Comparison of ENCODE assay signal across 17 cellular contexts in the genomic region with DNA sequence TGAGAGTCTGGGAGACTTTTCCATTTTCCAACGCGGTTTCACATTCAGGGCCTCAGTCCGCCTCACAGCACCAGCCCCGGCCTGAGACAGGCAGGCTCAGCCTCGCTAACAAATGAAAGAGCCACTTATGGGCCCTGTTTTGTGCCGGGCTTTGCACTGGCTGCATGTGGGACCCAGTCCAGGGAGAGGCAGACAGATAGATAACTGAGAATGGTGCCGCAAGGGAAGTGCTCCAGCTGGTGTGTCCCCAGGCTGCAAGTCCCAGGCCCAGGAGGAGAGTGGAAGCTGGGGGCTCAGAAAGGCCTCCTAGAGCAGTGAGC. TPM values are rescaled to one million over a fixed set of nuclear protein-coding genes. Genes with fewer than 3 reads are reported as not detected.
DNase-seq lines count a peak whose midpoint lies in the region; ATAC-seq and TF ChIP-seq lines count a peak whose summit lies in the region.
"Had no signal": no experiment of that assay in that cellular context is flagged by ENCODE, and none has a peak within 500 bp of the region (broad histone marks: within the 10 kb centered on the region; RNA-seq: fewer than 3 reads in every experiment).

No MANE protein-coding gene starts in this region.

- CTCF ChIA-PET in HEK293 (lab: Yijun Ruan, JAX) (interaction anchor here (0.9 to 1.0 kb wide), 2 partner anchors 27 to 97 kb away, joined by 3 to 4 read pairs; no protein-coding TSS in a partner anchor), PC-3 (lab: Charles Lee) (no interaction called here)

- intact Hi-C loops in sciatic nerve (cut with DNase I) = no loop called here
- intact Hi-C loops in PC-3 (cut with micrococcal nuclease) = no loop called here

- H3K36me3 ChIP-seq in HEK293 (ENCODE audit: control insufficient read depth in 2 of 2, insufficient read depth in 1 of 2, low read length in 2 of 2) = no peaks in the 10 kb centered on the region
- H3K36me3 ChIP-seq in PC-3 (ENCODE audit: low read depth, low read length) = no peaks in the 10 kb centered on the region
- H3K36me3 ChIP-seq: adrenal gland, BE2C, SJCRH30 had no signal

- H3K4me1 ChIP-seq in HEK293 (ENCODE audit: control insufficient read depth, insufficient read depth, low read length) (no peaks in the 10 kb centered on the region), PC-3 (ENCODE audit: insufficient read depth, low read length) (no peaks in the 10 kb centered on the region)
- H3K4me1 ChIP-seq: adrenal gland, SJCRH30 had no signal

- DNase-seq in iPS-NIHi11 (ENCODE audit: low spot score) (peak; percentile 5), sciatic nerve (ENCODE audit: low spot score) (peak; percentile 30), PC-3 (no peak)
- DNase-seq: activated CD4-positive, alpha-beta T cell treated with anti-CD3 and anti-CD28 coated beads, Interleukin-2, amount 50 U/mL, for 4 hours; BE2C; MV-4-11; NCI-H2227 treated with DMSO at 0.1 percent for 48 hours; stimulated activated CD4-positive, alpha-beta T cell treated with anti-CD3 and anti-CD28 coated beads, Interleukin-4, amount 100 ng/mL, for 24 hours; T1000 had no signal

- H3K79me2 ChIP-seq in PC-3 (ENCODE audit: low read length) = no peaks in the 10 kb centered on the region

- TF ChIP-seq CTCF in HEK293 (tag by site-specific recombination; IDR thresholded peaks at IDR 0.05) = no peak
- no peak for TF ChIP-seq CTCF in PC-3 (conservative IDR thresholded peaks at IDR 0.05; ENCODE audit: low read depth, low read length)

- H4K20me1 ChIP-seq in PC-3 (ENCODE audit: low read length) = no peaks in the 10 kb centered on the region

- H3K27me3 ChIP-seq in PC-3 (ENCODE audit: low read length) = no peaks in the 10 kb centered on the region
- H3K27me3 ChIP-seq: BE2C, SJCRH30 had no signal

- H3K27ac ChIP-seq in HEK293 (ENCODE audit: extremely low read depth, low read depth, low read length) (peak overlapping the region; percentile 8; the same call in 1 of the 2 replicates), cingulate gyrus (ENCODE audit: low read depth, low read length) (peak overlapping the region; percentile 47), PC-3 (ENCODE audit: low read length) (no peak overlapping the region)
- H3K27ac ChIP-seq: adrenal gland, SJCRH30 had no signal

- ATAC-seq in sciatic nerve = no peak
- no peak for ATAC-seq in PC-3
- no peak for ATAC-seq in GM18502 (IDR thresholded peaks at IDR 0.05; ENCODE audit: poor library complexity, unreplicated experiment)
- ATAC-seq in HG03108 (IDR thresholded peaks at IDR 0.05; ENCODE audit: unreplicated experiment) = no peak
- ATAC-seq: naive thymus-derived CD4-positive, alpha-beta T cell had no signal

- BruUV-seq in PC-3 (replicated peaks; lab: Mats Ljungman, UMichigan) = no TSS peak

- H3K4me3 ChIP-seq in HEK293 (ENCODE audit: low read depth, low read length) (no peak overlapping the region), PC-3 (ENCODE audit: low read length) (no peak overlapping the region)
- H3K4me3 ChIP-seq: adrenal gland, SJCRH30 had no signal

- POLR2A ChIA-PET in HEK293 (lab: Yijun Ruan, JAX) (no interaction called here), PC-3 (lab: Charles Lee; ENCODE audit: unreplicated experiment) (no interaction called here)

- H2AFZ ChIP-seq in PC-3 (ENCODE audit: low read length) = no peak overlapping the region

- H3F3A ChIP-seq in PC-3 (ENCODE audit: low read length, unreplicated experiment) = no peaks in the 10 kb centered on the region

- no peaks in the 10 kb centered on the region for H3K9me2 ChIP-seq in PC-3 (replicated peaks; ENCODE audit: low read length)

- no peak overlapping the region for H3K4me2 ChIP-seq in PC-3 (ENCODE audit: low read length)

- H3K9me3 ChIP-seq in HEK293 (ENCODE audit: control insufficient read depth, insufficient read depth, low read depth, low read length) = no peaks in the 10 kb centered on the region
- no peaks in the 10 kb centered on the region for H3K9me3 ChIP-seq in PC-3 (ENCODE audit: low read length)
- H3K9me3 ChIP-seq: adrenal gland, BE2C, SJCRH30 had no signal

- H3K9ac ChIP-seq in PC-3 (ENCODE audit: low read length) = no peak overlapping the region

TF ChIP-seq in HEK293, 187 proteins besides CTCF, POLR2A, EP300 and RAD21 (continues in another document):
- no peak for TF ChIP-seq ZNF146 (tag by site-specific recombination; IDR thresholded peaks at IDR 0.05)
- no peak for TF ChIP-seq HOXD13 (CRISPR knock-in tag; IDR thresholded peaks at IDR 0.05; ENCODE audit: borderline replicate concordance)
- no peak for TF ChIP-seq KLF10 (tag by site-specific recombination; IDR thresholded peaks at IDR 0.05)
- TF ChIP-seq ZNF777 (tag by site-specific recombination; IDR thresholded peaks at IDR 0.05; ENCODE audit: borderline replicate concordance) = no peak
- TF ChIP-seq, protein P1, sequence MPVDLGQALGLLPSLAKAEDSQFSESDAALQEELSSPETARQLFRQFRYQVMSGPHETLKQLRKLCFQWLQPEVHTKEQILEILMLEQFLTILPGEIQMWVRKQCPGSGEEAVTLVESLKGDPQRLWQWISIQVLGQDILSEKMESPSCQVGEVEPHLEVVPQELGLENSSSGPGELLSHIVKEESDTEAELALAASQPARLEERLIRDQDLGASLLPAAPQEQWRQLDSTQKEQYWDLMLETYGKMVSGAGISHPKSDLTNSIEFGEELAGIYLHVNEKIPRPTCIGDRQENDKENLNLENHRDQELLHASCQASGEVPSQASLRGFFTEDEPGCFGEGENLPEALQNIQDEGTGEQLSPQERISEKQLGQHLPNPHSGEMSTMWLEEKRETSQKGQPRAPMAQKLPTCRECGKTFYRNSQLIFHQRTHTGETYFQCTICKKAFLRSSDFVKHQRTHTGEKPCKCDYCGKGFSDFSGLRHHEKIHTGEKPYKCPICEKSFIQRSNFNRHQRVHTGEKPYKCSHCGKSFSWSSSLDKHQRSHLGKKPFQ (tag by site-specific recombination; IDR thresholded peaks at IDR 0.05) = no peak
- TF ChIP-seq ZBTB7A (tag by site-specific recombination; IDR thresholded peaks at IDR 0.05; ENCODE audit: low read depth) = no peak
- TF ChIP-seq TCF7L2 (IDR thresholded peaks at IDR 0.05; ENCODE audit: borderline replicate concordance, low read depth, low read length) = no peak
- TF ChIP-seq, protein P2, sequence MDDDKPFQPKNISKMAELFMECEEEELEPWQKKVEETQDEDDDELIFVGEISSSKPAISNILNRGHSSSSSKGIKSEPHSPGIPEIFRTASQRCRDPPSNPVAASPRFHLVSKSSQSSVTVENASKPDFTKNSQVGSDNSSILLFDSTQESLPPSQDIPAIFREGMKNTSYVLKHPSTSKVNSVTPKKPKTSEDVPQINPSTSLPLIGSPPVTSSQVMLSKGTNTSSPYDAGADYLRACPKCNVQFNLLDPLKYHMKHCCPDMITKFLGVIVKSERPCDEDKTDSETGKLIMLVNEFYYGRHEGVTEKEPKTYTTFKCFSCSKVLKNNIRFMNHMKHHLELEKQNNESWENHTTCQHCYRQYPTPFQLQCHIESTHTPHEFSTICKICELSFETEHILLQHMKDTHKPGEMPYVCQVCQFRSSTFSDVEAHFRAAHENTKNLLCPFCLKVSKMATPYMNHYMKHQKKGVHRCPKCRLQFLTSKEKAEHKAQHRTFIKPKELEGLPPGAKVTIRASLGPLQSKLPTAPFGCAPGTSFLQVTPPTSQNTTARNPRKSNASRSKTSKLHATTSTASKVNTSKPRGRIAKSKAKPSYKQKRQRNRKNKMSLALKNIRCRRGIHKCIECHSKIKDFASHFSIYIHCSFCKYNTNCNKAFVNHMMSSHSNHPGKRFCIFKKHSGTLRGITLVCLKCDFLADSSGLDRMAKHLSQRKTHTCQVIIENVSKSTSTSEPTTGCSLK (tag by site-specific recombination; IDR thresholded peaks at IDR 0.05) = no peak
- TF ChIP-seq ZNF544 (tag by site-specific recombination; IDR thresholded peaks at IDR 0.05) = no peak
- TF ChIP-seq ZNF707 (tag by site-specific recombination; IDR thresholded peaks at IDR 0.05) = no peak
- TF ChIP-seq ZNF2 (tag by site-specific recombination; IDR thresholded peaks at IDR 0.05) = no peak
- TF ChIP-seq, protein P3, sequence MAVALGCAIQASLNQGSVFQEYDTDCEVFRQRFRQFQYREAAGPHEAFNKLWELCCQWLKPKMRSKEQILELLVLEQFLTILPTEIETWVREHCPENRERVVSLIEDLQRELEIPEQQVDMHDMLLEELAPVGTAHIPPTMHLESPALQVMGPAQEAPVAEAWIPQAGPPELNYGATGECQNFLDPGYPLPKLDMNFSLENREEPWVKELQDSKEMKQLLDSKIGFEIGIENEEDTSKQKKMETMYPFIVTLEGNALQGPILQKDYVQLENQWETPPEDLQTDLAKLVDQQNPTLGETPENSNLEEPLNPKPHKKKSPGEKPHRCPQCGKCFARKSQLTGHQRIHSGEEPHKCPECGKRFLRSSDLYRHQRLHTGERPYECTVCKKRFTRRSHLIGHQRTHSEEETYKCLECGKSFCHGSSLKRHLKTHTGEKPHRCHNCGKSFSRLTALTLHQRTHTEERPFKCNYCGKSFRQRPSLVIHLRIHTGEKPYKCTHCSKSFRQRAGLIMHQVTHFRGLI (tag by site-specific recombination; IDR thresholded peaks at IDR 0.05) = no peak
- no peak for TF ChIP-seq SP7 (tag by site-specific recombination; IDR thresholded peaks at IDR 0.05)
- TF ChIP-seq, protein P4, sequence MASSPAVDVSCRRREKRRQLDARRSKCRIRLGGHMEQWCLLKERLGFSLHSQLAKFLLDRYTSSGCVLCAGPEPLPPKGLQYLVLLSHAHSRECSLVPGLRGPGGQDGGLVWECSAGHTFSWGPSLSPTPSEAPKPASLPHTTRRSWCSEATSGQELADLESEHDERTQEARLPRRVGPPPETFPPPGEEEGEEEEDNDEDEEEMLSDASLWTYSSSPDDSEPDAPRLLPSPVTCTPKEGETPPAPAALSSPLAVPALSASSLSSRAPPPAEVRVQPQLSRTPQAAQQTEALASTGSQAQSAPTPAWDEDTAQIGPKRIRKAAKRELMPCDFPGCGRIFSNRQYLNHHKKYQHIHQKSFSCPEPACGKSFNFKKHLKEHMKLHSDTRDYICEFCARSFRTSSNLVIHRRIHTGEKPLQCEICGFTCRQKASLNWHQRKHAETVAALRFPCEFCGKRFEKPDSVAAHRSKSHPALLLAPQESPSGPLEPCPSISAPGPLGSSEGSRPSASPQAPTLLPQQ (tag by site-specific recombination; IDR thresholded peaks at IDR 0.05) = no peak
- no peak for TF ChIP-seq KLF1 (tag by site-specific recombination; IDR thresholded peaks at IDR 0.05)
- TF ChIP-seq BCL11B (tag by site-specific recombination; IDR thresholded peaks at IDR 0.05; ENCODE audit: low read depth) = no peak
- no peak for TF ChIP-seq ZNF747 (tag by site-specific recombination; IDR thresholded peaks at IDR 0.05)

RNA-seq across cellular contexts. Expression of a gene that starts 26.2 kb away (rescaled TPM):
- total RNA-seq in sciatic nerve (3.2 TPM), PC-3 (2014; rRNA removed) (0.12 TPM in 1 of 2 replicates, not detected in the other)
- total RNA-seq: SJCRH30 had no signal

RNA-seq across cellular contexts. Expression of a gene that starts 48.2 kb away (rescaled TPM):
- total RNA-seq in sciatic nerve = 0.31 TPM
- not detected in 2 replicates for total RNA-seq in PC-3 (2014; rRNA removed)
- total RNA-seq: adrenal gland, epithelial cell of proximal tubule, SJCRH30 had no signal

RNA-seq across cellular contexts. Expression of a gene that starts 55.1 kb away (rescaled TPM):
- total RNA-seq in sciatic nerve (7.3 TPM), PC-3 (2014; rRNA removed) (6.9 and 16.7 TPM in 2 replicates)

RNA-seq across cellular contexts. Expression of a gene that starts 55.4 kb away (rescaled TPM):
- total RNA-seq in sciatic nerve = 11.1 TPM
- not detected in 2 replicates for total RNA-seq in PC-3 (2014; rRNA removed)
